In the genomic region with DNA sequence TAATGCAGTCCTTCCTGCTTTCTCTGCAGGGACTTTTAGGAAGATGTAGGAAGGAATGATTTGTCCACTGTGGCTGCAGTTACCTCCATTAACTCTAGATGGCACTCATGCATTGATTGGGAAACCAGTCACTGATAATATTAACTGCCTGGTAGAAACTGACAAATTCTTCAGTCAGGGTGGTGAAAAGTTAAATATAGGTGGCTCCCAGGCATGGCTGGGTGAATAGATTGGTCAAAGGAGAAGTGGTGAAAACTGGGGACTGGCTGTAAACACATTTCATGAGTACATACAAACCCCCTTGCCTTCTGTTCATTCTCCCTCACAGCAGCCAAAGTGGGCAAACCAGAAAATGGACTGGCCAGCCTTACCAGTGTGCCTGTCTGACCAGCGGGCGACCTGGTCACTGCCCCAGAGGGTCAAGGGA, we compare ENCODE assay signal across 8 cellular contexts.
A peak's percentile ranks its signal among the peaks of the same experiment; 100 is the strongest.
DNase-seq lines count a peak whose midpoint lies in the region; ATAC-seq and TF ChIP-seq lines count a peak whose summit lies in the region.

No MANE protein-coding gene starts in this region.

- no peak overlapping the region for H3K4me3 Mint-ChIP-seq in activated T-cell treated with anti-CD3 and anti-CD28 coated beads, Interleukin-2, amount 50 U/mL, for 4 hours

- no peak overlapping the region for H3K27ac ChIP-seq in lower lobe of right lung

- H3K9me3 Mint-ChIP-seq in activated T-cell treated with anti-CD3 and anti-CD28 coated beads, Interleukin-2, amount 50 U/mL, for 4 hours, result no peaks in the 10 kb centered on the region

- TF ChIP-seq CTCF in BJ (IDR thresholded peaks at IDR 0.05; ENCODE audit: insufficient read depth, low read depth, low read length) (peak; percentile 86), lower lobe of right lung (IDR thresholded peaks at IDR 0.05) (peak; percentile 88)

- intact Hi-C loops in lower lobe of right lung (cut with DNase I), result loop anchor here (10.0 kb wide), 1 partner anchor 334 kb away; a partner anchor contains a TSS

- H3K36me3 ChIP-seq in BJ (ENCODE audit: control insufficient read depth, insufficient read depth, low read length), result peaks cover 3% of the 10 kb centered on the region; the same call in 1 of the 2 replicates
- no peaks in the 10 kb centered on the region for H3K36me3 ChIP-seq in lower lobe of right lung

- peaks cover 22% of the 10 kb centered on the region for H3K4me1 ChIP-seq in lower lobe of right lung

- peaks cover 7% of the 10 kb centered on the region for H3K27me3 Mint-ChIP-seq in activated T-cell treated with anti-CD3 and anti-CD28 coated beads, Interleukin-2, amount 50 U/mL, for 4 hours (ENCODE audit: low read depth)

- H3K4me3 ChIP-seq in BJ (ENCODE audit: low read depth, low read length), result no peak overlapping the region
- H3K4me3 ChIP-seq in lower lobe of right lung, result no peak overlapping the region

- DNase-seq in BJ (ENCODE audit: low read depth), result no peak
- peak; percentile 60 for DNase-seq in HEK293T (ENCODE audit: extremely low spot score)
- DNase-seq in NCI-H82 treated with DMSO at 0.1 percent for 48 hours (lab: John Stamatoyannopoulos, UW; ENCODE audit: unreplicated experiment), result peak; percentile 50
- DNase-seq in dedifferentiated amniotic fluid mesenchymal stem cell (ENCODE audit: extremely low spot score), result peak; percentile 79
- DNase-seq in lower lobe of right lung, result no peak
- DNase-seq in T-helper 1 cell, result no peak
- DNase-seq in activated T-cell treated with anti-CD3 and anti-CD28 coated beads, Interleukin-2, amount 50 U/mL, for 4 hours, result no peak

- CTCF ChIA-PET in BJ (lab: Yijun Ruan, JAX), result interaction anchor here (2.3 kb wide), 1 partner anchor 282 kb away, joined by 12 read pairs; no protein-coding TSS in a partner anchor
- CTCF ChIA-PET in HEK293T (lab: Yijun Ruan, JAX), result interaction anchor here (1.9 kb wide), 1 partner anchor 127 kb away, joined by 14 read pairs; no protein-coding TSS in a partner anchor

- ATAC-seq in lower lobe of right lung (peak; percentile 70 to 73), HG03354 (IDR thresholded peaks at IDR 0.05; ENCODE audit: poor library complexity, severe bottlenecking, unreplicated experiment) (no peak)
- ATAC-seq in activated T-cell treated with anti-CD3 and anti-CD28 coated beads, Interleukin-2, amount 50 U/mL, for 4 hours, result no peak

- POLR2A ChIA-PET in BJ (lab: Charles Lee), result no interaction called here
- POLR2A ChIA-PET in HEK293T (lab: Yijun Ruan, JAX), result no interaction called here

- H3K4me1 Mint-ChIP-seq in activated T-cell treated with anti-CD3 and anti-CD28 coated beads, Interleukin-2, amount 50 U/mL, for 4 hours (ENCODE audit: low read depth), result no peaks in the 10 kb centered on the region

- H3K9me3 ChIP-seq in lower lobe of right lung, result no peaks in the 10 kb centered on the region

- no peaks in the 10 kb centered on the region for H3K36me3 Mint-ChIP-seq in activated T-cell treated with anti-CD3 and anti-CD28 coated beads, Interleukin-2, amount 50 U/mL, for 4 hours (ENCODE audit: insufficient read depth)

- H3K27me3 ChIP-seq in BJ (ENCODE audit: control insufficient read depth, insufficient read depth, low read length) (no peaks in the 10 kb centered on the region), lower lobe of right lung (ENCODE audit: low read depth) (no peaks in the 10 kb centered on the region)

TF ChIP-seq in HEK293T, 16 proteins besides CTCF, POLR2A, EP300 and RAD21:
- TF ChIP-seq NFRKB (IDR thresholded peaks at IDR 0.05) (no peak), FOXA1 (IDR thresholded peaks at IDR 0.05) (no peak), BHLHE40 (IDR thresholded peaks at IDR 0.05; ENCODE audit: borderline replicate concordance) (no peak)
TF ChIP-seq in HEK293T: peak in this region for 0.

Comparison
In these comparisons a context has a peak if more than half of its experiments do, and no peak if none do; other contexts are left out.
1. DNase-seq: peak in HEK293T (single experiment), NCI-H82 treated with DMSO at 0.1 percent for 48 hours (single experiment) and dedifferentiated amniotic fluid mesenchymal stem cell (single experiment); none in BJ (single experiment), lower lobe of right lung (single experiment), T-helper 1 cell (0 of 5) and activated T-cell treated with anti-CD3 and anti-CD28 coated beads, Interleukin-2, amount 50 U/mL, for 4 hours (single experiment).
2. ATAC-seq: peak in lower lobe of right lung (2 of 2); none in HG03354 (single experiment) and activated T-cell treated with anti-CD3 and anti-CD28 coated beads, Interleukin-2, amount 50 U/mL, for 4 hours (0 of 2).